Comparison of ENCODE assay signal across 8 cellular contexts in the genomic region with DNA sequence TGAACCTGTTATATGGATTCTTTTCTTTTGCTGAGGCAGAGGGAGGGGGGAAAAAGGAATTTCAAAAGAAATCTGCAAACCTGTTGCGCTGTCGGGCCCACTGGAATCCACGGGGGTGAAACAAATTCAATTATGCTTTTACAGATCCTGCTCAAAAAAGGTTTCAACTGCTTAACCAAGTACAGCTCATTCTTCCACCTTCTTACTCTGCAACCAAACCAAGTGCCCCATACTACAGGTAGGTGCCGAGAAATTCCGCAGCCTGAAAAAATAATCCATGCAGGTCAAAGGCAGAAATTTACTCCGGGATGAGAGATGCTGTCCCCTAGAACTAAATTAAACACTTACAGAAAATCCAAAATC. TPM values are rescaled to one million over a fixed set of nuclear protein-coding genes. Genes with fewer than 3 reads are reported as not detected.
DNase-seq lines count a peak whose midpoint lies in the region; ATAC-seq and TF ChIP-seq lines count a peak whose summit lies in the region.

No MANE protein-coding gene starts in this region.

- CTCF ChIA-PET in CD8-positive, alpha-beta T cell (lab: Charles Lee), result interaction anchor here (0.6 to 5.9 kb wide), 22 partner anchors 10 to 586 kb away, joined by 3 to 109 read pairs (median 5); partner anchors contain the start of gene SUPT4H1

- no peak overlapping the region for H3K27ac Mint-ChIP-seq in CD8-positive, alpha-beta T cell
- no peak overlapping the region for H3K27ac Mint-ChIP-seq in CD14-positive monocyte

- H3K4me3 ChIP-seq in cardiac muscle cell (peak overlapping the region; percentile 51), dorsolateral prefrontal cortex (peak overlapping the region in 56 of 59 donors; percentile 24 to 68 (median 53)), mucosa of rectum (ENCODE audit: low read length in 2 of 2) (peak overlapping the region; percentile 85 to 87), vagina (peak overlapping the region; percentile 35 to 38)
- no peak overlapping the region for H3K4me3 ChIP-seq in CD8-positive, alpha-beta T cell (ENCODE audit: low read depth, low read length)

- intact Hi-C loops in cardiac septum (cut with DNase I), result loop anchor here (2.0 kb wide), 1 partner anchor 64 kb away; the partner anchor contains the start of gene SUPT4H1
- intact Hi-C loops in dorsolateral prefrontal cortex (cut with DNase I), result no loop called here
- intact Hi-C loops in vagina (cut with DNase I), result no loop called here
- intact Hi-C loops in CD8-positive, alpha-beta T cell (cut with DNase I, micrococcal nuclease), result loop anchor here (1.0 to 5.0 kb wide), 5 partner anchors 65 to 168 kb away; partner anchors contain the start of gene SUPT4H1 (in 2 of the 2)
- intact Hi-C loops in CD14-positive monocyte (cut with micrococcal nuclease), result loop anchor here (2.0 to 5.0 kb wide), 4 partner anchors 65 to 140 kb away; partner anchors contain the start of gene SUPT4H1 (in 1 of the 2)

- TF ChIP-seq CTCF in cardiac muscle cell (IDR thresholded peaks at IDR 0.05; ENCODE audit: low read depth, low read length) (no peak), dorsolateral prefrontal cortex (IDR thresholded peaks at IDR 0.05 in 54 of 56, conservative IDR thresholded peaks at IDR 0.05 in 2 of 56; ENCODE audit: low read depth in 1 of 56, partially characterized antibody in 56 of 56) (no peak), vagina (IDR thresholded peaks at IDR 0.05) (no peak), CD14-positive monocyte (IDR thresholded peaks at IDR 0.05) (no peak)
- TF ChIP-seq CTCF in CD8-positive, alpha-beta T cell (IDR thresholded peaks at IDR 0.05), result no peak

- TF ChIP-seq POLR2A in vagina (IDR thresholded peaks at IDR 0.05), result no peak

- H3K27me3 ChIP-seq in cardiac muscle cell, result peaks cover 10% of the 10 kb centered on the region
- H3K27me3 ChIP-seq in dorsolateral prefrontal cortex, result no peaks in the 10 kb centered on the region
- H3K27me3 ChIP-seq in mucosa of rectum (ENCODE audit: control insufficient read depth in 2 of 2, insufficient read depth in 2 of 2, low read length in 2 of 2), result no peaks in the 10 kb centered on the region
- no peaks in the 10 kb centered on the region for H3K27me3 ChIP-seq in vagina
- H3K27me3 ChIP-seq in CD8-positive, alpha-beta T cell (ENCODE audit: insufficient read depth, low read length), result no peaks in the 10 kb centered on the region

- peaks cover 17% of the 10 kb centered on the region for H3K4me1 Mint-ChIP-seq in CD8-positive, alpha-beta T cell (ENCODE audit: low read depth)
- H3K4me1 Mint-ChIP-seq in CD14-positive monocyte, result peaks cover 11% of the 10 kb centered on the region

- H3K9me3 ChIP-seq in cardiac muscle cell (ENCODE audit: low read depth) (no peaks in the 10 kb centered on the region), mucosa of rectum (ENCODE audit: control insufficient read depth in 2 of 2, low read length in 2 of 2) (no peaks in the 10 kb centered on the region), vagina (no peaks in the 10 kb centered on the region)
- H3K9me3 ChIP-seq in CD8-positive, alpha-beta T cell (ENCODE audit: low read length), result no peaks in the 10 kb centered on the region

- POLR2A ChIA-PET in CD8-positive, alpha-beta T cell (lab: Charles Lee), result interaction anchor here (0.6 to 1.6 kb wide), 10 partner anchors 63 to 100 kb away, joined by 3 to 34 read pairs (median 7); partner anchors contain the start of genes SUPT4H1 and TSPOAP1

- H3K36me3 Mint-ChIP-seq in CD8-positive, alpha-beta T cell, result no peaks in the 10 kb centered on the region
- H3K36me3 Mint-ChIP-seq in CD14-positive monocyte, result no peaks in the 10 kb centered on the region

- peak overlapping the region; percentile 41 for H3K27ac ChIP-seq in cardiac muscle cell
- peak overlapping the region in 36 of 59 donors; percentile 4 to 77 (median 54) for H3K27ac ChIP-seq in dorsolateral prefrontal cortex
- H3K27ac ChIP-seq in mucosa of rectum (ENCODE audit: low read depth in 2 of 2, low read length in 2 of 2), result peak overlapping the region; percentile 87 to 94
- peak overlapping the region; percentile 58 for H3K27ac ChIP-seq in vagina
- no peak overlapping the region for H3K27ac ChIP-seq in CD8-positive, alpha-beta T cell (ENCODE audit: low read depth, low read length)

- H3K27me3 Mint-ChIP-seq in CD8-positive, alpha-beta T cell (ENCODE audit: low read depth), result no peaks in the 10 kb centered on the region
- peaks cover 2 to 9% (median 7%) of the 10 kb centered on the region in 3 donors for H3K27me3 Mint-ChIP-seq in CD14-positive monocyte (ENCODE audit: low read depth in 3 of 3)

- DNase-seq in cardiac muscle cell (ENCODE audit: low read depth in 1 of 2, low spot score in 1 of 2), result no peak
- no peak for DNase-seq in cardiac septum (ENCODE audit: low spot score)
- no peak for DNase-seq in dorsolateral prefrontal cortex
- DNase-seq in vagina (ENCODE audit: extremely low spot score in 2 of 2), result no peak
- DNase-seq in CD8-positive, alpha-beta T cell, result no peak
- DNase-seq in CD14-positive monocyte (ENCODE audit: low spot score), result no peak
- no peak for DNase-seq in DMS 273 (lab: John Stamatoyannopoulos, UW; ENCODE audit: unreplicated experiment)

- H3K4me3 Mint-ChIP-seq in CD8-positive, alpha-beta T cell, result no peak overlapping the region
- no peak overlapping the region for H3K4me3 Mint-ChIP-seq in CD14-positive monocyte

- H3K9ac ChIP-seq in mucosa of rectum (ENCODE audit: low read depth in 1 of 2, low read length in 2 of 2), result peak overlapping the region; percentile 73 to 86

- no peaks in the 10 kb centered on the region for H3K9me3 Mint-ChIP-seq in CD8-positive, alpha-beta T cell
- H3K9me3 Mint-ChIP-seq in CD14-positive monocyte, result no peaks in the 10 kb centered on the region

- H3K36me3 ChIP-seq in cardiac muscle cell (no peaks in the 10 kb centered on the region), mucosa of rectum (ENCODE audit: control insufficient read depth in 2 of 2, insufficient read depth in 2 of 2, low read length in 2 of 2) (no peaks in the 10 kb centered on the region), vagina (no peaks in the 10 kb centered on the region)
- H3K36me3 ChIP-seq in CD8-positive, alpha-beta T cell (ENCODE audit: insufficient read depth, low read length), result no peaks in the 10 kb centered on the region

- peaks cover 31% of the 10 kb centered on the region for H3K4me1 ChIP-seq in cardiac muscle cell (ENCODE audit: low read depth)
- H3K4me1 ChIP-seq in mucosa of rectum (ENCODE audit: control insufficient read depth in 2 of 2, insufficient read depth in 2 of 2, low read length in 2 of 2), result peaks cover 7 to 10% of the 10 kb centered on the region in 2 donors
- H3K4me1 ChIP-seq in vagina, result no peaks in the 10 kb centered on the region
- peaks cover 15% of the 10 kb centered on the region for H3K4me1 ChIP-seq in CD8-positive, alpha-beta T cell (ENCODE audit: insufficient read depth, low read length)

- ATAC-seq in CD8-positive, alpha-beta T cell, result no peak

RNA-seq across cellular contexts. Expression of gene RNF43, which starts 0.4 kb away (rescaled TPM):
- total RNA-seq in cardiac muscle cell (8.6 and 8.7 TPM in 2 replicates), cardiac septum (1.6 TPM), dorsolateral prefrontal cortex (10 to 100 TPM in 1 of 120 experiments, 1 to 10 TPM in 118, under 1 TPM in 1; 0.83 to 16.3 (median 3.4) TPM), vagina (27.7 TPM)
- polyA plus RNA-seq in cardiac muscle cell (5.0 and 9.4 TPM in 2 replicates), CD14-positive monocyte (under 1 TPM in 1 of 2 donors, not detected in 1; 0.11 TPM)
- total RNA-seq in CD8-positive, alpha-beta T cell, result 1 to 10 TPM in 1 of 2 experiments, under 1 TPM in 1; 0.61 to 1.0 TPM

Comparison
In these comparisons a context has a peak if more than half of its experiments do, and no peak if none do; other contexts are left out.
1. intact Hi-C loops: an anchor here in cardiac septum (2.0 kb wide), CD8-positive, alpha-beta T cell (1.0 to 5.0 kb wide) and CD14-positive monocyte (2.0 to 5.0 kb wide); none called in dorsolateral prefrontal cortex and vagina.